Comparison of ENCODE assay signal across 11 cellular contexts in the genomic region with DNA sequence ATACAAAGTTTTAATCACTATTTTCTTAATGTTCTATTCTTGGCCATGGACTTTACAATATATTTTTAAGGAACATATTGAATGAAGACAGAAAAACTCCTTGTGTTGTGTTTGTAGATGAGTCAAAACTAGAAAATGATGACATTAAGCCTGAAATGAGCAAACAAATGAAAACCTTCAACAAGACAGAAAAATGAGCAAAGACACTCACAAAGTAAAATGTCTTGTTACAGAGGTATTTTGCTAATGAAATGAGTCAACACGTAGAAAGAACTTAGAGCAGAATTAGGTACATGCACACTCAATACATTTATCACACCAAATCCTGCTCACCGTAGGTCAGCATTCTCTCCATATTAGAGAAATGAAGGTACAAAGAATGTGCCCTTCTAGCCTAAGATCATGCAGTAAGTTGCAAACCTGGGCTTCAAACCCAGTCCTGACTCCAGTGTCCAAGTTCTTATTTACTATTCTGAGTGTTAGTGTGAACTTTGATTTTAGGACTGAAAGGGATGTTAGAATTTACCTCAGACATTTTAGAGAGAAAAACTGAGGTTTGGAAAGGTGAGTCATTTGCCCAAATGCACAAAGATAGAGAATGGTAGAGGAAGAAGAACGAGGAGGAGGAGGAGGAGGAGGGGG.
DNase-seq lines count a peak whose midpoint lies in the region; ATAC-seq and TF ChIP-seq lines count a peak whose summit lies in the region.
"Had no signal": no experiment of that assay in that cellular context is flagged by ENCODE, and none has a peak within 500 bp of the region (broad histone marks: within the 10 kb centered on the region; RNA-seq: fewer than 3 reads in every experiment).

No MANE protein-coding gene starts in this region.

- POLR2A ChIA-PET in activated CD4-positive, alpha-beta memory T cell treated with anti-CD3 and anti-CD28 coated beads, Interleukin-2, amount 10 ng/mL, durations not matched to agents 7 days and 5 days (lab: Charles Lee) = interaction anchor here (0.7 to 1.1 kb wide), 2 partner anchors 28 to 99 kb away, joined by 3 to 4 read pairs; no protein-coding TSS in a partner anchor

- H3K36me3 Mint-ChIP-seq in activated CD4-positive, alpha-beta memory T cell treated with anti-CD3 and anti-CD28 coated beads, Interleukin-2, amount 10 ng/mL, durations not matched to agents 7 days and 5 days (ENCODE audit: low read depth) = no peaks in the 10 kb centered on the region

- CTCF ChIA-PET in activated CD4-positive, alpha-beta memory T cell treated with anti-CD3 and anti-CD28 coated beads, Interleukin-2, amount 10 ng/mL, durations not matched to agents 7 days and 5 days (lab: Charles Lee) = no interaction called here

- no peaks in the 10 kb centered on the region for H3K27me3 Mint-ChIP-seq in activated CD4-positive, alpha-beta memory T cell treated with anti-CD3 and anti-CD28 coated beads, Interleukin-2, amount 10 ng/mL, durations not matched to agents 7 days and 5 days

- no peak overlapping the region for H3K4me3 ChIP-seq in AG10803 (ENCODE audit: low read length)
- H3K4me3 ChIP-seq: right atrium auricular region, SK-N-MC had no signal

- ATAC-seq in GM18861 (IDR thresholded peaks at IDR 0.05; ENCODE audit: unreplicated experiment) (peak; percentile 16), HG02870 (IDR thresholded peaks at IDR 0.05; ENCODE audit: unreplicated experiment) (peak; percentile 24)
- ATAC-seq: HCT116 had no signal

- no peak overlapping the region for H3K4me3 Mint-ChIP-seq in activated CD4-positive, alpha-beta memory T cell treated with anti-CD3 and anti-CD28 coated beads, Interleukin-2, amount 10 ng/mL, durations not matched to agents 7 days and 5 days

- peaks cover 31% of the 10 kb centered on the region for H3K4me1 Mint-ChIP-seq in activated CD4-positive, alpha-beta memory T cell treated with anti-CD3 and anti-CD28 coated beads, Interleukin-2, amount 10 ng/mL, durations not matched to agents 7 days and 5 days

- DNase-seq in AG10803 (ENCODE audit: low read depth) (peak; percentile 26), NCI-H748 (lab: John Stamatoyannopoulos, UW; ENCODE audit: unreplicated experiment) (no peak), NCI-H526 (lab: John Stamatoyannopoulos, UW) (no peak), SKM-1 treated with dmso at 0.1 percent for 144 hours (lab: John Stamatoyannopoulos, UW; ENCODE audit: unreplicated experiment) (no peak)
- DNase-seq in activated CD4-positive, alpha-beta memory T cell treated with anti-CD3 and anti-CD28 coated beads, Interleukin-2, amount 10 ng/mL, durations not matched to agents 7 days and 5 days = no peak
- no peak for DNase-seq in NK-92 treated with Interleukin-12 subunit alpha and Interleukin-12 subunit beta, amount 100 ng/mL, for 24 hours (lab: John Stamatoyannopoulos, UW)

- H3K27ac Mint-ChIP-seq in activated CD4-positive, alpha-beta memory T cell treated with anti-CD3 and anti-CD28 coated beads, Interleukin-2, amount 10 ng/mL, durations not matched to agents 7 days and 5 days = peak overlapping the region; percentile 56

- H3K9me3 Mint-ChIP-seq in activated CD4-positive, alpha-beta memory T cell treated with anti-CD3 and anti-CD28 coated beads, Interleukin-2, amount 10 ng/mL, durations not matched to agents 7 days and 5 days = peaks cover 2% of the 10 kb centered on the region

- TF ChIP-seq CTCF in AG10803 (conservative IDR thresholded peaks at IDR 0.05; ENCODE audit: low read length) = no peak
